In genomic region chr12:123937707-123938600, GRCh38 we compare ENCODE assay signal across 9 cellular contexts. TPM values are rescaled to one million over a fixed set of nuclear protein-coding genes. Genes with fewer than 3 reads are reported as not detected.
A peak's percentile ranks its signal among the peaks of the same experiment; 100 is the strongest.
DNase-seq lines count a peak whose midpoint lies in the region; TF ChIP-seq lines count a peak whose summit lies in the region.
"Had no signal": no experiment of that assay in that cellular context is flagged by ENCODE, and none has a peak within 500 bp of the region (broad histone marks: within the 10 kb centered on the region; RNA-seq: fewer than 3 reads in every experiment).

No MANE protein-coding gene starts in this region.

- H3K27me3 ChIP-seq in thymus (ENCODE audit: control insufficient read depth, insufficient read depth) (no peaks in the 10 kb centered on the region), esophagus muscularis mucosa (no peaks in the 10 kb centered on the region)

- H3K27ac ChIP-seq in mesodermal cell (ENCODE audit: low read depth, low read length, severe bottlenecking) = peak overlapping the region; percentile 36
- H3K27ac ChIP-seq in thymus (ENCODE audit: low read depth) = peak overlapping the region; percentile 81
- H3K27ac ChIP-seq in esophagus muscularis mucosa (replicated peaks in 1 of 4) = no peak overlapping the region

- H3K36me3 ChIP-seq in mesodermal cell (ENCODE audit: control insufficient read depth, insufficient read depth, low read length) (peaks cover 36% of the 10 kb centered on the region), thymus (ENCODE audit: control insufficient read depth, insufficient read depth) (peaks cover 31% of the 10 kb centered on the region), esophagus muscularis mucosa (peaks cover 44 to 83% (median 70%) of the 10 kb centered on the region in 4 donors)

- TF ChIP-seq CTCF in type B pancreatic cell (conservative IDR thresholded peaks at IDR 0.05) (no peak), esophagus muscularis mucosa (IDR thresholded peaks at IDR 0.05) (no peak)

- H3K9me3 ChIP-seq in mesodermal cell (ENCODE audit: control insufficient read depth, low read length) (peaks cover 8% of the 10 kb centered on the region), thymus (ENCODE audit: control insufficient read depth) (peaks cover 2% of the 10 kb centered on the region), esophagus muscularis mucosa (no peaks in the 10 kb centered on the region)

- H3K4me3 ChIP-seq in mesodermal cell (ENCODE audit: extremely low read depth, insufficient read depth, low read length, poor library complexity, severe bottlenecking) (no peak overlapping the region), thymus (ENCODE audit: low read length) (peak overlapping the region; percentile 10), esophagus muscularis mucosa (no peak overlapping the region)

- H3K4me3 Mint-ChIP-seq in type B pancreatic cell = no peak overlapping the region

- no peak for TF ChIP-seq EP300 in esophagus muscularis mucosa (IDR thresholded peaks at IDR 0.05)

- H3K27me3 Mint-ChIP-seq in type B pancreatic cell = no peaks in the 10 kb centered on the region

- intact Hi-C loops in esophagus muscularis mucosa (cut with DNase I) = no loop called here

- no peak for TF ChIP-seq POLR2A in esophagus muscularis mucosa (IDR thresholded peaks at IDR 0.05; ENCODE audit: low read depth)

- H3K4me1 ChIP-seq in mesodermal cell (ENCODE audit: control insufficient read depth, insufficient read depth, low read length, poor library complexity, severe bottlenecking) (peaks cover 12% of the 10 kb centered on the region), thymus (ENCODE audit: control insufficient read depth, insufficient read depth, low read length) (peaks cover 38% of the 10 kb centered on the region), esophagus muscularis mucosa (no peaks in the 10 kb centered on the region)

- peaks cover 28% of the 10 kb centered on the region for H3K36me3 Mint-ChIP-seq in type B pancreatic cell

- H3K27ac Mint-ChIP-seq in type B pancreatic cell = no peak overlapping the region

- WGBS in mesodermal cell (ENCODE audit: insufficient coverage in 2 of 2), 2 experiments = 86 to 95% methylated on average over 13 to 15 of the region's 16 CpGs
- WGBS in thymus = 19% methylated on average over 16 of the region's 16 CpGs
- WGBS in esophagus muscularis mucosa = 81% methylated on average over 15 of the region's 16 CpGs

- DNase-seq in NK-92 treated with Interleukin-12 subunit alpha and Interleukin-12 subunit beta, amount 100 ng/mL, for 24 hours (lab: John Stamatoyannopoulos, UW) = peak; percentile 56
- no peak for DNase-seq in NK-92 (lab: John Stamatoyannopoulos, UW; ENCODE audit: unreplicated experiment)
- peak; percentile 44 for DNase-seq in activated effector memory CD4-positive, alpha-beta T cell treated with Interleukin-2 at 50 U/mL for 16 hours
- DNase-seq in NCI-H345 treated with DMSO at 0.1 percent for 48 hours (lab: John Stamatoyannopoulos, UW; ENCODE audit: unreplicated experiment) = no peak
- DNase-seq in type B pancreatic cell (ENCODE audit: extremely low spot score, unreplicated experiment) = no peak
- no peak for DNase-seq in esophagus muscularis mucosa (ENCODE audit: extremely low spot score)
- DNase-seq: NCI-H1092 had no signal

- H3K9me3 Mint-ChIP-seq in type B pancreatic cell = no peaks in the 10 kb centered on the region

- H3K4me1 Mint-ChIP-seq in type B pancreatic cell (ENCODE audit: unreplicated experiment) = no peaks in the 10 kb centered on the region

RNA-seq across cellular contexts. Expression of gene CCDC92, which starts 34.7 kb away (rescaled TPM):
- 39.5 TPM for polyA plus RNA-seq in mesodermal cell (2013, experiment 1 of 2)
- 32.9 TPM for polyA plus RNA-seq in mesodermal cell (2013, experiment 2 of 2)
- polyA plus RNA-seq in thymus = 34.4 TPM
- total RNA-seq in type B pancreatic cell (ENCODE audit: low replicate concordance) = 22.4 and 22.9 TPM in 2 replicates
- total RNA-seq in esophagus muscularis mucosa = 10 to 100 TPM; 42.2 to 66.3 (median 54.1) TPM

RNA-seq across cellular contexts. Expression of gene ZNF664, which starts 35.1 kb away (rescaled TPM):
- polyA plus RNA-seq in mesodermal cell (2013, experiment 1 of 2) = 86.8 TPM
- polyA plus RNA-seq in mesodermal cell (2013, experiment 2 of 2) = 79.6 TPM
- 36.0 TPM for polyA plus RNA-seq in thymus
- total RNA-seq in type B pancreatic cell (ENCODE audit: low replicate concordance) (140 and 149 TPM in 2 replicates), esophagus muscularis mucosa (10 to 100 TPM; 58.5 to 76.4 (median 70.3) TPM)

Comparison
In these comparisons a context has a peak if more than half of its experiments do, and no peak if none do; other contexts are left out.
1. DNase-seq: peak in NK-92 treated with Interleukin-12 subunit alpha and Interleukin-12 subunit beta, amount 100 ng/mL, for 24 hours (single experiment) and activated effector memory CD4-positive, alpha-beta T cell treated with Interleukin-2 at 50 U/mL for 16 hours (single experiment); none in NK-92 (single experiment), NCI-H345 treated with DMSO at 0.1 percent for 48 hours (single experiment), type B pancreatic cell (single experiment) and esophagus muscularis mucosa (single experiment).
2. H3K27ac ChIP-seq: peak in mesodermal cell (single experiment) and thymus (single experiment); none in esophagus muscularis mucosa (0 of 4).